Comparison of ENCODE assay signal across 27 cellular contexts in the genomic region with DNA sequence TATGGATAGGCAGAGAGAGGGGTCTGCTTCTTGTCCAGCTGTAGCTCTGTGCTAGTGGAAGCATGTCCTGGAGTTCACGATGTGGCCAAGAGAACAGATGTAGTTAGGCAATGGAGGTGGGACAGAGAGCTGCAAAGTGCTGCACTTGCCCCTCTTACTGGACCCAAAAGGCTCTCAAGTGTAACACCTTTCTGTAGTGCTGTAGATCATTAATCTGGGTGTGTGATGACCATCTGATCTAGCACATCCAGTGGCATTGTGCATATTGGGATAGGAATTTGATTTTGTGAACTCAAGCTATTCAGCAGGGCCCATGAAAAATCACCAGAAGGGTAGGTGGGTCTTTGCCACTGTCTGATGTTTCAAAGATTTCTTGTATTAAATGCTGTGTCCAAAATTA.
"Had no signal": no experiment of that assay in that cellular context is flagged by ENCODE, and none has a peak within 500 bp of the region (broad histone marks: within the 10 kb centered on the region; RNA-seq: fewer than 3 reads in every experiment).

No MANE protein-coding gene starts in this region.

- H3K4me3 Mint-ChIP-seq: activated CD4-positive, alpha-beta memory T cell treated with anti-CD3 and anti-CD28 coated beads, Interleukin-2, amount 10 ng/mL, durations not matched to agents 7 days and 5 days; activated naive CD4-positive, alpha-beta T cell treated with anti-CD3 and anti-CD28 coated beads, Interleukin-2, amount 50 U/mL, for 24 hours; activated T-cell treated with anti-CD3 and anti-CD28 coated beads, Interleukin-2, amount 50 U/mL, for 24 hours; activated T-helper 17 cell treated with anti-CD3 and anti-CD28 coated beads, Interleukin-2, amount 50 U/mL, for 72 hours; natural killer cell treated with Interleukin-12 subunit alpha and Interleukin-12 subunit beta and Interleukin-15 and Interleukin-18, amount 100 ng/mL, for 72 hours; T-helper 17 cell had no signal

- DNase-seq: activated CD4-positive, alpha-beta memory T cell treated with anti-CD3 and anti-CD28 coated beads, Interleukin-2, amount 10 ng/mL, durations not matched to agents 7 days and 5 days; activated CD4-positive, alpha-beta T cell treated with anti-CD3 and anti-CD28 coated beads for 48 hours; activated CD8-positive, alpha-beta memory T cell treated with anti-CD3 and anti-CD28 coated beads, Interleukin-2, amount 50 U/mL, for 48 hours; activated T-cell treated with anti-CD3 and anti-CD28 coated beads, Interleukin-2, amount 50 U/mL, for 24 hours; anterior cingulate cortex; colonic mucosa; effector CD8-positive, alpha-beta T cell; head of caudate nucleus; hypothalamus; left ventricle myocardium inferior; mucosa of descending colon; posterior cingulate gyrus; right lobe of liver; stimulated activated CD4-positive, alpha-beta T cell treated with anti-CD3 and anti-CD28 coated beads, Interleukin-2, amount 100 ng/mL, for 48 hours; stimulated activated naive CD8-positive, alpha-beta T cell treated with anti-CD3 and anti-CD28 coated beads, Interleukin-15, Interleukin-2, amounts not matched to agents 100 U/mL and 50 U/mL, for 24 hours; T-helper 17 cell; T1000; testis; transverse colon; WERI-Rb-1 had no signal

- H3K27me3 ChIP-seq: colonic mucosa, gastroesophageal sphincter, right lobe of liver, testis, transverse colon had no signal

- H3K27ac Mint-ChIP-seq: activated CD4-positive, alpha-beta memory T cell treated with anti-CD3 and anti-CD28 coated beads, Interleukin-2, amount 10 ng/mL, durations not matched to agents 7 days and 5 days; activated naive CD4-positive, alpha-beta T cell treated with anti-CD3 and anti-CD28 coated beads, Interleukin-2, amount 50 U/mL, for 24 hours; activated T-cell treated with anti-CD3 and anti-CD28 coated beads, Interleukin-2, amount 50 U/mL, for 24 hours; activated T-helper 17 cell treated with anti-CD3 and anti-CD28 coated beads, Interleukin-2, amount 50 U/mL, for 72 hours; T-helper 17 cell had no signal

- H3K4me3 ChIP-seq: colonic mucosa, gastroesophageal sphincter, left ventricle myocardium inferior, mucosa of descending colon, right lobe of liver, testis, transverse colon had no signal

- FAIRE-seq: bronchial epithelial cell, urothelium cell line had no signal

- H3K9me3 ChIP-seq: colonic mucosa, gastroesophageal sphincter, left ventricle myocardium inferior, mucosa of descending colon, right lobe of liver, testis, transverse colon had no signal

- H3K27ac ChIP-seq: colonic mucosa, gastroesophageal sphincter, left ventricle myocardium inferior, right lobe of liver, testis, transverse colon, WERI-Rb-1 had no signal

- H3K9me3 Mint-ChIP-seq: activated CD4-positive, alpha-beta memory T cell treated with anti-CD3 and anti-CD28 coated beads, Interleukin-2, amount 10 ng/mL, durations not matched to agents 7 days and 5 days; activated naive CD4-positive, alpha-beta T cell treated with anti-CD3 and anti-CD28 coated beads, Interleukin-2, amount 50 U/mL, for 24 hours; activated T-cell treated with anti-CD3 and anti-CD28 coated beads, Interleukin-2, amount 50 U/mL, for 24 hours; activated T-helper 17 cell treated with anti-CD3 and anti-CD28 coated beads, Interleukin-2, amount 50 U/mL, for 72 hours; natural killer cell treated with Interleukin-12 subunit alpha and Interleukin-12 subunit beta and Interleukin-15 and Interleukin-18, amount 100 ng/mL, for 72 hours had no signal

- H3K27me3 Mint-ChIP-seq: activated CD4-positive, alpha-beta memory T cell treated with anti-CD3 and anti-CD28 coated beads, Interleukin-2, amount 10 ng/mL, durations not matched to agents 7 days and 5 days; activated naive CD4-positive, alpha-beta T cell treated with anti-CD3 and anti-CD28 coated beads, Interleukin-2, amount 50 U/mL, for 24 hours; activated T-cell treated with anti-CD3 and anti-CD28 coated beads, Interleukin-2, amount 50 U/mL, for 24 hours; activated T-helper 17 cell treated with anti-CD3 and anti-CD28 coated beads, Interleukin-2, amount 50 U/mL, for 72 hours; natural killer cell treated with Interleukin-12 subunit alpha and Interleukin-12 subunit beta and Interleukin-15 and Interleukin-18, amount 100 ng/mL, for 72 hours; T-helper 17 cell had no signal

- H3K4me1 ChIP-seq: colonic mucosa, gastroesophageal sphincter, testis, transverse colon had no signal

- H3K36me3 ChIP-seq: colonic mucosa, gastroesophageal sphincter, left ventricle myocardium inferior, right lobe of liver, transverse colon, WERI-Rb-1 had no signal

- ATAC-seq: activated CD4-positive, CD25-positive, alpha-beta regulatory T cell treated with anti-CD3 and anti-CD28 coated beads, Interleukin-2, amount 50 U/mL, for 24 hours; activated T-helper 17 cell treated with anti-CD3 and anti-CD28 coated beads, Interleukin-2, amount 50 U/mL, for 72 hours; gastroesophageal sphincter; mucosa of descending colon; natural killer cell treated with Interleukin-12 subunit alpha and Interleukin-12 subunit beta and Interleukin-15 and Interleukin-18, amount 100 ng/mL, for 72 hours; stimulated activated naive CD8-positive, alpha-beta T cell treated with anti-CD3 and anti-CD28 coated beads, Interleukin-15, Interleukin-2, amounts not matched to agents 100 U/mL and 50 U/mL, for 24 hours; T-helper 17 cell had no signal

- H3K36me3 Mint-ChIP-seq: activated naive CD4-positive, alpha-beta T cell treated with anti-CD3 and anti-CD28 coated beads, Interleukin-2, amount 50 U/mL, for 24 hours; natural killer cell treated with Interleukin-12 subunit alpha and Interleukin-12 subunit beta and Interleukin-15 and Interleukin-18, amount 100 ng/mL, for 72 hours had no signal
